ENCODE assay signal across 18 cellular contexts in the genomic region with DNA sequence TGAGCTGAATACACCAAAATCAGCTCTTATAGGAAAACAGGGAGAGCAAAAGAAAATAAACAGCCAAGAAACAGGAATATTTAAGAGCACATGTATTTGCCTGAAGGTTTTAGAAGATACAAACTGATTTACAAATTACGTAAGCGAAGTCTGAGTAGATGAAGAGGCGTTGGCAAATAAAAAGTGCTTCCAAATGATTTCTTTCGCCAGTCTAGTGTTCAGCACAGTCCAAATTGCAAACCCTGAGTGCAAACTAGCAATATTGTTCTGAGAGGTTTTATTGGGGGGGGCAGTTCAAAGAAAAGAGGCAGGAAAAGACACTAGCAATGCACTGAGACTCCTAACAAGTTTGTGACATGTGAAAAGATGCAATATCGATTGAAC. TPM values are rescaled to one million over a fixed set of nuclear protein-coding genes. Genes with fewer than 3 reads are reported as not detected.
DNase-seq lines count a peak whose midpoint lies in the region; ATAC-seq, FAIRE-seq and TF ChIP-seq lines count a peak whose summit lies in the region.
"Had no signal": no experiment of that assay in that cellular context is flagged by ENCODE, and none has a peak within 500 bp of the region (broad histone marks: within the 10 kb centered on the region; RNA-seq: fewer than 3 reads in every experiment).

No MANE protein-coding gene starts in this region.

- H3K4me2 ChIP-seq in GM23248 (ENCODE audit: unreplicated experiment) (no peak overlapping the region), astrocyte (ENCODE audit: low read length) (no peak overlapping the region), smooth muscle cell (no peak overlapping the region)

- H3K36me3 Mint-ChIP-seq in astrocyte (ENCODE audit: low read depth, unreplicated experiment), result no peaks in the 10 kb centered on the region
- no peaks in the 10 kb centered on the region for H3K36me3 Mint-ChIP-seq in glutamatergic neuron (ENCODE audit: unreplicated experiment)
- H3K36me3 Mint-ChIP-seq: activated CD4-positive, alpha-beta memory T cell treated with anti-CD3 and anti-CD28 coated beads for 36 hours; stimulated activated naive B cell treated with anti-CD40 and anti-IgM and Interleukin-4, amounts not matched to agents 10 μg/mL and 1 μg/mL and 100 μg/mL, for 72 hours had no signal

- H3K9ac ChIP-seq in GM23248, result no peak overlapping the region
- no peak overlapping the region for H3K9ac ChIP-seq in astrocyte (ENCODE audit: low read length)
- H3K9ac ChIP-seq in smooth muscle cell (ENCODE audit: low read depth), result no peak overlapping the region

- H4K20me1 ChIP-seq in GM23248 (ENCODE audit: insufficient read depth) (no peaks in the 10 kb centered on the region), astrocyte (ENCODE audit: insufficient read depth, low read length) (no peaks in the 10 kb centered on the region), smooth muscle cell (ENCODE audit: low read depth) (no peaks in the 10 kb centered on the region)

- TF ChIP-seq CTCF in astrocyte (IDR thresholded peaks at IDR 0.05; ENCODE audit: insufficient read depth, low read depth, low read length) (no peak), glutamatergic neuron (IDR thresholded peaks at IDR 0.05; ENCODE audit: partially characterized antibody, unreplicated experiment) (no peak), brain microvascular endothelial cell (IDR thresholded peaks at IDR 0.05; ENCODE audit: low read depth, low read length, missing control alignments) (no peak), smooth muscle cell (IDR thresholded peaks at IDR 0.05; ENCODE audit: borderline replicate concordance, insufficient read depth, poor library complexity, severe bottlenecking) (no peak)

- H3K27me3 ChIP-seq in GM23248 (replicated peaks; ENCODE audit: insufficient read depth), result peaks cover 12% of the 10 kb centered on the region
- H3K27me3 ChIP-seq in astrocyte (ENCODE audit: insufficient read depth, low read length), result peaks cover 15% of the 10 kb centered on the region
- peaks cover 3% of the 10 kb centered on the region for H3K27me3 ChIP-seq in brain microvascular endothelial cell (replicated peaks)
- no peaks in the 10 kb centered on the region for H3K27me3 ChIP-seq in smooth muscle cell (ENCODE audit: low read depth)
- H3K27me3 ChIP-seq: colonic mucosa, spleen had no signal

- no peaks in the 10 kb centered on the region for H3K36me3 ChIP-seq in GM23248 (ENCODE audit: low read depth)
- no peaks in the 10 kb centered on the region for H3K36me3 ChIP-seq in astrocyte (ENCODE audit: insufficient read depth, low read length)
- H3K36me3 ChIP-seq in brain microvascular endothelial cell (replicated peaks), result no peaks in the 10 kb centered on the region
- no peaks in the 10 kb centered on the region for H3K36me3 ChIP-seq in smooth muscle cell (ENCODE audit: low read depth)
- H3K36me3 ChIP-seq: colonic mucosa had no signal

- H3K27ac ChIP-seq in GM23248 (no peak overlapping the region), astrocyte (ENCODE audit: low read depth, low read length) (no peak overlapping the region), brain microvascular endothelial cell (no peak overlapping the region), smooth muscle cell (ENCODE audit: low read depth) (no peak overlapping the region)
- H3K27ac ChIP-seq: colonic mucosa, epithelial cell of prostate had no signal

- H3K27me3 Mint-ChIP-seq in astrocyte (ENCODE audit: low read depth, unreplicated experiment), result peaks cover 63% of the 10 kb centered on the region
- H3K27me3 Mint-ChIP-seq in glutamatergic neuron (ENCODE audit: unreplicated experiment), result no peaks in the 10 kb centered on the region
- H3K27me3 Mint-ChIP-seq: activated CD4-positive, alpha-beta memory T cell treated with anti-CD3 and anti-CD28 coated beads for 36 hours; stimulated activated naive B cell treated with anti-CD40 and anti-IgM and Interleukin-4, amounts not matched to agents 10 μg/mL and 1 μg/mL and 100 μg/mL, for 72 hours had no signal

- no peaks in the 10 kb centered on the region for H3F3A ChIP-seq in GM23248 (ENCODE audit: insufficient read depth)
- no peaks in the 10 kb centered on the region for H3F3A ChIP-seq in smooth muscle cell (ENCODE audit: low read depth)

- H3K9me3 Mint-ChIP-seq in astrocyte (ENCODE audit: unreplicated experiment) (peaks cover 3% of the 10 kb centered on the region), glutamatergic neuron (ENCODE audit: unreplicated experiment) (peaks cover 3% of the 10 kb centered on the region)
- H3K9me3 Mint-ChIP-seq: activated CD4-positive, alpha-beta memory T cell treated with anti-CD3 and anti-CD28 coated beads for 36 hours; stimulated activated naive B cell treated with anti-CD40 and anti-IgM and Interleukin-4, amounts not matched to agents 10 μg/mL and 1 μg/mL and 100 μg/mL, for 72 hours had no signal

- peak; percentile 52 for ATAC-seq in sciatic nerve
- ATAC-seq: stimulated activated naive B cell treated with anti-CD40 and anti-IgM and Interleukin-4, amounts not matched to agents 10 μg/mL and 1 μg/mL and 100 μg/mL, for 72 hours had no signal

- no peak overlapping the region for H3K4me3 Mint-ChIP-seq in astrocyte (ENCODE audit: unreplicated experiment)
- H3K4me3 Mint-ChIP-seq in glutamatergic neuron (ENCODE audit: unreplicated experiment), result peak overlapping the region; percentile 62
- H3K4me3 Mint-ChIP-seq: activated CD4-positive, alpha-beta memory T cell treated with anti-CD3 and anti-CD28 coated beads for 36 hours; stimulated activated naive B cell treated with anti-CD40 and anti-IgM and Interleukin-4, amounts not matched to agents 10 μg/mL and 1 μg/mL and 100 μg/mL, for 72 hours had no signal

- H2AFZ ChIP-seq in GM23248 (no peak overlapping the region), astrocyte (ENCODE audit: low read depth, low read length) (no peak overlapping the region), smooth muscle cell (ENCODE audit: low read depth) (no peak overlapping the region)

- DNase-seq in GM23248 (peak; percentile 33), astrocyte (ENCODE audit: low read depth) (no peak), glutamatergic neuron (no peak), sciatic nerve (ENCODE audit: low spot score) (no peak), GM19238 (ENCODE audit: insufficient read length, low spot score) (no peak), brain microvascular endothelial cell (no peak), smooth muscle cell (lab: John Stamatoyannopoulos, UW; ENCODE audit: unreplicated experiment) (no peak)
- DNase-seq in activated naive CD4-positive, alpha-beta T cell (lab: John Stamatoyannopoulos, UW), result no peak
- DNase-seq: activated CD4-positive, alpha-beta memory T cell treated with anti-CD3 and anti-CD28 coated beads for 36 hours; colonic mucosa; KBM-7; kidney glomerular epithelial cell; NCI-H1048; NCI-H2107; NCI-H69; stimulated activated naive B cell treated with anti-CD40 and anti-IgM and Interleukin-4, amounts not matched to agents 10 μg/mL and 1 μg/mL and 100 μg/mL, for 72 hours had no signal

- no peak overlapping the region for H3K4me3 ChIP-seq in GM23248
- no peak overlapping the region for H3K4me3 ChIP-seq in astrocyte (ENCODE audit: insufficient read depth, low read depth, low read length)
- no peak overlapping the region for H3K4me3 ChIP-seq in brain microvascular endothelial cell (ENCODE audit: low read depth, low read length)
- no peak overlapping the region for H3K4me3 ChIP-seq in smooth muscle cell
- H3K4me3 ChIP-seq: colonic mucosa, spleen had no signal

- no peaks in the 10 kb centered on the region for H3K9me2 ChIP-seq in GM23248 (ENCODE audit: insufficient read depth)

- FAIRE-seq in astrocyte (lab: Jason Lieb, UNC), result no peak

- H3K4me1 Mint-ChIP-seq in astrocyte (ENCODE audit: low read depth, unreplicated experiment) (no peaks in the 10 kb centered on the region), glutamatergic neuron (ENCODE audit: low read depth, unreplicated experiment) (peaks cover 28% of the 10 kb centered on the region)

- H3K79me2 ChIP-seq in GM23248 (ENCODE audit: insufficient read depth), result no peaks in the 10 kb centered on the region
- no peaks in the 10 kb centered on the region for H3K79me2 ChIP-seq in astrocyte (ENCODE audit: insufficient read depth, low read length)
- no peaks in the 10 kb centered on the region for H3K79me2 ChIP-seq in smooth muscle cell (ENCODE audit: low read depth)

- H3K27ac Mint-ChIP-seq in astrocyte (ENCODE audit: unreplicated experiment) (peak overlapping the region; percentile 20), glutamatergic neuron (ENCODE audit: unreplicated experiment) (peak overlapping the region; percentile 46)
- H3K27ac Mint-ChIP-seq: activated CD4-positive, alpha-beta memory T cell treated with anti-CD3 and anti-CD28 coated beads for 36 hours had no signal

- whole genome bisulfite sequencing in GM23248 (ENCODE audit: low coverage in 1 of 2, low lambda C conversion rate in 2 of 2, missing lambda C conversion rate in 2 of 2), 2 experiments, result 10 to 16% methylated on average over 5 of the region's 5 CpGs
- 90% methylated on average over 5 of the region's 5 CpGs for WGBS in smooth muscle cell (ENCODE audit: low lambda C conversion rate)

- intact Hi-C loops in sciatic nerve (cut with DNase I), result no loop called here

- H3K9me3 ChIP-seq in GM23248 (ENCODE audit: low read depth) (no peaks in the 10 kb centered on the region), astrocyte (ENCODE audit: insufficient read depth, low read depth, low read length) (no peaks in the 10 kb centered on the region), smooth muscle cell (replicated peaks; ENCODE audit: low read depth) (no peaks in the 10 kb centered on the region)
- H3K9me3 ChIP-seq: colonic mucosa, spleen had no signal

- in situ Hi-C loops in GM23248 (cut with MboI) (no loop called here), brain microvascular endothelial cell (cut with HindIII; ENCODE audit: low pct_ligation_motif_present, low sequenced_read_pairs) (no loop called here)

- H3K4me1 ChIP-seq in GM23248 (ENCODE audit: insufficient read depth), result no peaks in the 10 kb centered on the region
- H3K4me1 ChIP-seq in astrocyte (ENCODE audit: insufficient read depth, low read length), result no peaks in the 10 kb centered on the region
- no peaks in the 10 kb centered on the region for H3K4me1 ChIP-seq in smooth muscle cell (ENCODE audit: low read depth)
- H3K4me1 ChIP-seq: colonic mucosa had no signal

RNA-seq across cellular contexts. Expression of a gene that starts 8.1 kb away (rescaled TPM):
- total RNA-seq in GM23248 (2014; rRNA removed; shearing (Covaris generic)), result 11.5 and 19.5 TPM in 2 replicates
- 17.0 and 18.2 TPM in 2 replicates for polyA plus RNA-seq in GM23248 (2016; fragmentation: Nextera tagmentation; extraction: Ambion mirVana)
- total RNA-seq in astrocyte, result 26.9 and 40.7 TPM in 2 replicates
- total RNA-seq in glutamatergic neuron (ENCODE audit: unreplicated experiment), result 24.7 TPM
- 31.5 TPM for total RNA-seq in sciatic nerve
- total RNA-seq in smooth muscle cell, result 3.5 and 3.6 TPM in 2 replicates
- polyA plus RNA-seq in smooth muscle cell, result 3.9 and 9.1 TPM in 2 replicates
